6 cellular contexts compared by ENCODE assay signal in genomic region chr19:46616631-46617322, GRCh38.
A peak's percentile ranks its signal among the peaks of the same experiment; 100 is the strongest.
DNase-seq lines count a peak whose midpoint lies in the region; ATAC-seq and TF ChIP-seq lines count a peak whose summit lies in the region.

No MANE protein-coding gene starts in this region.

- TF ChIP-seq POLR2A in erythroblast (IDR thresholded peaks at IDR 0.05; ENCODE audit: low read length): no peak

- ATAC-seq in HG02884 (IDR thresholded peaks at IDR 0.05; ENCODE audit: unreplicated experiment): no peak

- DNase-seq in activated CD8-positive, alpha-beta memory T cell treated with anti-CD3 and anti-CD28 coated beads for 24 hours: peak; percentile 82
- DNase-seq in activated CD8-positive, alpha-beta memory T cell treated with anti-CD3 and anti-CD28 coated beads, Interleukin-2, amount 50 U/mL, for 4 hours: no peak
- DNase-seq in RPMI8226 (peak; percentile 71), erythroblast (lab: John Stamatoyannopoulos, UW) (peak; percentile 28 to 37)
- peak; percentile 77 for DNase-seq in stimulated activated CD8-positive, alpha-beta memory T cell treated with anti-CD3 and anti-CD28 coated beads, Interleukin-4, amount 100 ng/mL, for 48 hours
